ENCODE assay signal across 1 cellular context in the genomic region with DNA sequence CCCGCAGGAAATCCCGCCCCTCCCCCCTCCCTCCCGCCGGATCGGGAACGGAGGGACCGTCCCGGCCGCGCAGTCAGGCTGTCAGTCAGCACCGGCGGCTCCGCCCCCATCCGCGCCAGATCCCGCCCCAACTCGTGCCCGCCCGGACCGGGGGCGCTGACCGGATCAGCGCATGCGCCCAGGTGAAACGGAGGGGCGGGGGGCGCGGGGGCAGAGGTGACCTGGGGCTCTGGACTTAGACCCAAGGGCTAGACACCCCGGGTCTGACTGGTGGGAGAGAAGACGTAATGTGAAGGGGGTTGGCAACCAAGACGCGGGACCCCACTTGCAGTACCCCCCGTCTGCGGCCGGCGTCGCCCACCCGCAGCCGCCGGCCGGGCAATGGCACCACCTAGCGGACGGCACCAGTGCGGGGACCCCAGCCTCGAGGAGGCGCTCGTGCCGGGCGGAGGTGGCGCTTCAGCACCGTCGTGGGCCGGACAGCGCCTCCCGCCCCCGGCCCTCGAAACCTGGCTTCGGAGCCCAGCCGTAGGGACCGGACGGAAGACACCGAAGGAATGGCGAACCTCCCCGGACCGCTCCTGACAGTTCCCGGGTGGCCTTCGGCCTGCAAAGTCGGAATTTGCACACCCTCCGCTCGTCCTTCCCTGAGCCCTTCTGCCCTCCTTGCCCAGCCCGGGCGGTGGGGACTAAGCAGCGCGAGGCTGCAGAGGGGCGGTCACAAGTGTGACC.
TF ChIP-seq lines count a peak whose summit lies in the region.

Gene CASKIN2, minus strand, starts transcription at position 15 of the 732 bp plus-strand sequence. CDS start 1,733 bp downstream, outside the sequence.

TF ChIP-seq in K562, 482 proteins besides CTCF, POLR2A, EP300 and RAD21 (continued from another document and continues in another):
- TF ChIP-seq MYNN (IDR thresholded peaks at IDR 0.05) (0 out of 2 replicates have a peak, but pooled peaks have one; percentile 29), MYNN (CRISPR knock-in tag; IDR thresholded peaks at IDR 0.05) (peak; percentile 55; the same call in 1 of the 2 replicates), GABPA (tag; conservative IDR thresholded peaks at IDR 0.05; ENCODE audit: low read depth) (peak; percentile 70), CREM (IDR thresholded peaks at IDR 0.05; ENCODE audit: low read depth) (peak; percentile 63; the same call in 1 of the 2 replicates), MYC (IDR thresholded peaks at IDR 0.05; ENCODE audit: low read depth, low read length) (peak; percentile 69), MYC (CRISPR knock-in tag; IDR thresholded peaks at IDR 0.05; ENCODE audit: borderline replicate concordance, low read depth) (peak; percentile 55; the same call in 1 of the 2 replicates), HMGXB4 (CRISPR knock-in tag; IDR thresholded peaks at IDR 0.05) (peak; percentile 99), POLR2G (IDR thresholded peaks at IDR 0.05; ENCODE audit: low read depth, low read length) (peak; percentile 11; the same call in 1 of the 2 replicates), PRMT5 (CRISPR knock-in tag; IDR thresholded peaks at IDR 0.05) (peak; percentile 95), SREBF2 (CRISPR knock-in tag; IDR thresholded peaks at IDR 0.05) (peak; percentile 75; the same call in 1 of the 2 replicates), CCNT2 (IDR thresholded peaks at IDR 0.05; ENCODE audit: borderline replicate concordance, extremely low read depth, insufficient read length, low read depth, low read length) (peak; percentile 71), HDAC1 (IDR thresholded peaks at IDR 0.05) (peak in 1 of 2 experiments; percentile 98; a peak in 3 of 4 replicates), ZSCAN32 (CRISPR knock-in tag; IDR thresholded peaks at IDR 0.05) (peak; percentile 44; the same call in 1 of the 2 replicates), HEY1 (CRISPR knock-in tag; IDR thresholded peaks at IDR 0.05; ENCODE audit: borderline replicate concordance) (no peak), ETV5 (CRISPR knock-in tag; IDR thresholded peaks at IDR 0.05; ENCODE audit: low read depth) (peak; percentile 94; the same call in 1 of the 2 replicates), HCFC1 (IDR thresholded peaks at IDR 0.05; ENCODE audit: low read depth, low read length) (peak; percentile 52), PHF8 (IDR thresholded peaks at IDR 0.05; ENCODE audit: borderline replicate concordance, low read length) (peak; percentile 2; the same call in 1 of the 2 replicates), SMARCC2 (IDR thresholded peaks at IDR 0.05; ENCODE audit: low read depth) (peak; percentile 37; the same call in 1 of the 2 replicates), RUNX1 (IDR thresholded peaks at IDR 0.05; ENCODE audit: low read depth) (no peak), YY1 (IDR thresholded peaks at IDR 0.05; ENCODE audit: borderline replicate concordance in 1 of 3, control insufficient read depth in 1 of 3, extremely low read depth in 1 of 3, insufficient read depth in 3 of 3, insufficient read length in 1 of 3, insufficient replicate concordance in 2 of 3, low read depth in 1 of 3, low read length in 2 of 3) (peak in 2 of 3 experiments; percentile 51), ZNF174 (CRISPR knock-in tag; IDR thresholded peaks at IDR 0.05) (no peak), SMAD4 (CRISPR knock-in tag; conservative IDR thresholded peaks at IDR 0.05) (peak; percentile 80), ETV6 (IDR thresholded peaks at IDR 0.05; ENCODE audit: borderline replicate concordance in 1 of 2, low read depth in 2 of 2, low read length in 1 of 2) (no peak), ETV6 (CRISPR knock-in tag; IDR thresholded peaks at IDR 0.05; ENCODE audit: borderline replicate concordance) (peak; percentile 93; the same call in 1 of the 2 replicates), ZKSCAN1 (IDR thresholded peaks at IDR 0.05; ENCODE audit: low read depth, low read length) (peak; percentile 51; the same call in 1 of the 2 replicates), CAMTA2 (CRISPR knock-in tag; conservative IDR thresholded peaks at IDR 0.05) (0 out of 2 replicates have a peak, but pooled peaks have one; percentile 28), NEUROD1 (IDR thresholded peaks at IDR 0.05; ENCODE audit: borderline replicate concordance, low read depth, low read length, partially characterized antibody) (no peak), GABPB1 (CRISPR knock-in tag; IDR thresholded peaks at IDR 0.05) (peak; percentile 89), ZNF696 (CRISPR knock-in tag; conservative IDR thresholded peaks at IDR 0.05) (no peak), HNRNPL (IDR thresholded peaks at IDR 0.05; ENCODE audit: low read depth, low read length) (peak; percentile 78), FOXM1 (IDR thresholded peaks at IDR 0.05; ENCODE audit: low read depth) (no peak), FOXM1 (CRISPR knock-in tag; IDR thresholded peaks at IDR 0.05; ENCODE audit: low read depth) (peak; percentile 89; the same call in 1 of the 2 replicates)
- TF ChIP-seq, protein P1, sequence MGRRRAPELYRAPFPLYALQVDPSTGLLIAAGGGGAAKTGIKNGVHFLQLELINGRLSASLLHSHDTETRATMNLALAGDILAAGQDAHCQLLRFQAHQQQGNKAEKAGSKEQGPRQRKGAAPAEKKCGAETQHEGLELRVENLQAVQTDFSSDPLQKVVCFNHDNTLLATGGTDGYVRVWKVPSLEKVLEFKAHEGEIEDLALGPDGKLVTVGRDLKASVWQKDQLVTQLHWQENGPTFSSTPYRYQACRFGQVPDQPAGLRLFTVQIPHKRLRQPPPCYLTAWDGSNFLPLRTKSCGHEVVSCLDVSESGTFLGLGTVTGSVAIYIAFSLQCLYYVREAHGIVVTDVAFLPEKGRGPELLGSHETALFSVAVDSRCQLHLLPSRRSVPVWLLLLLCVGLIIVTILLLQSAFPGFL (CRISPR knock-in tag; IDR thresholded peaks at IDR 0.05), result 0 out of 2 replicates have a peak, but pooled peaks have one; percentile 18
- TF ChIP-seq, protein P2, sequence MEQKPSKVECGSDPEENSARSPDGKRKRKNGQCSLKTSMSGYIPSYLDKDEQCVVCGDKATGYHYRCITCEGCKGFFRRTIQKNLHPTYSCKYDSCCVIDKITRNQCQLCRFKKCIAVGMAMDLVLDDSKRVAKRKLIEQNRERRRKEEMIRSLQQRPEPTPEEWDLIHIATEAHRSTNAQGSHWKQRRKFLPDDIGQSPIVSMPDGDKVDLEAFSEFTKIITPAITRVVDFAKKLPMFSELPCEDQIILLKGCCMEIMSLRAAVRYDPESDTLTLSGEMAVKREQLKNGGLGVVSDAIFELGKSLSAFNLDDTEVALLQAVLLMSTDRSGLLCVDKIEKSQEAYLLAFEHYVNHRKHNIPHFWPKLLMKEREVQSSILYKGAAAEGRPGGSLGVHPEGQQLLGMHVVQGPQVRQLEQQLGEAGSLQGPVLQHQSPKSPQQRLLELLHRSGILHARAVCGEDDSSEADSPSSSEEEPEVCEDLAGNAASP (IDR thresholded peaks at IDR 0.05), result no peak
- TF ChIP-seq, protein P3, sequence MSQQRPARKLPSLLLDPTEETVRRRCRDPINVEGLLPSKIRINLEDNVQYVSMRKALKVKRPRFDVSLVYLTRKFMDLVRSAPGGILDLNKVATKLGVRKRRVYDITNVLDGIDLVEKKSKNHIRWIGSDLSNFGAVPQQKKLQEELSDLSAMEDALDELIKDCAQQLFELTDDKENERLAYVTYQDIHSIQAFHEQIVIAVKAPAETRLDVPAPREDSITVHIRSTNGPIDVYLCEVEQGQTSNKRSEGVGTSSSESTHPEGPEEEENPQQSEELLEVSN (IDR thresholded peaks at IDR 0.05; ENCODE audit: borderline replicate concordance in 1 of 2, extremely low read depth in 1 of 2, insufficient read depth in 1 of 2, insufficient read length in 1 of 2, low read depth in 1 of 2, low read length in 1 of 2, poor library complexity in 1 of 2, severe bottlenecking in 1 of 2), result peak; percentile 77 to 82
- TF ChIP-seq, protein P4, sequence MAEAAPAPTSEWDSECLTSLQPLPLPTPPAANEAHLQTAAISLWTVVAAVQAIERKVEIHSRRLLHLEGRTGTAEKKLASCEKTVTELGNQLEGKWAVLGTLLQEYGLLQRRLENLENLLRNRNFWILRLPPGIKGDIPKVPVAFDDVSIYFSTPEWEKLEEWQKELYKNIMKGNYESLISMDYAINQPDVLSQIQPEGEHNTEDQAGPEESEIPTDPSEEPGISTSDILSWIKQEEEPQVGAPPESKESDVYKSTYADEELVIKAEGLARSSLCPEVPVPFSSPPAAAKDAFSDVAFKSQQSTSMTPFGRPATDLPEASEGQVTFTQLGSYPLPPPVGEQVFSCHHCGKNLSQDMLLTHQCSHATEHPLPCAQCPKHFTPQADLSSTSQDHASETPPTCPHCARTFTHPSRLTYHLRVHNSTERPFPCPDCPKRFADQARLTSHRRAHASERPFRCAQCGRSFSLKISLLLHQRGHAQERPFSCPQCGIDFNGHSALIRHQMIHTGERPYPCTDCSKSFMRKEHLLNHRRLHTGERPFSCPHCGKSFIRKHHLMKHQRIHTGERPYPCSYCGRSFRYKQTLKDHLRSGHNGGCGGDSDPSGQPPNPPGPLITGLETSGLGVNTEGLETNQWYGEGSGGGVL (CRISPR knock-in tag; IDR thresholded peaks at IDR 0.05), result no peak
- TF ChIP-seq, protein P5, sequence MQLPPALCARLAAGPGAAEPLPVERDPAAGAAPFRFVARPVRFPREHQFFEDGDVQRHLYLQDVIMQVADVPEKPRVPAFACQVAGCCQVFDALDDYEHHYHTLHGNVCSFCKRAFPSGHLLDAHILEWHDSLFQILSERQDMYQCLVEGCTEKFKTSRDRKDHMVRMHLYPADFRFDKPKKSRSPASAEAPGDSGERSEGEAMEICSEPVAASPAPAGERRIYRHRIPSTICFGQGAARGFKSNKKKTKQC (CRISPR knock-in tag; IDR thresholded peaks at IDR 0.05), result peak; percentile 99
- TF ChIP-seq, protein P6, sequence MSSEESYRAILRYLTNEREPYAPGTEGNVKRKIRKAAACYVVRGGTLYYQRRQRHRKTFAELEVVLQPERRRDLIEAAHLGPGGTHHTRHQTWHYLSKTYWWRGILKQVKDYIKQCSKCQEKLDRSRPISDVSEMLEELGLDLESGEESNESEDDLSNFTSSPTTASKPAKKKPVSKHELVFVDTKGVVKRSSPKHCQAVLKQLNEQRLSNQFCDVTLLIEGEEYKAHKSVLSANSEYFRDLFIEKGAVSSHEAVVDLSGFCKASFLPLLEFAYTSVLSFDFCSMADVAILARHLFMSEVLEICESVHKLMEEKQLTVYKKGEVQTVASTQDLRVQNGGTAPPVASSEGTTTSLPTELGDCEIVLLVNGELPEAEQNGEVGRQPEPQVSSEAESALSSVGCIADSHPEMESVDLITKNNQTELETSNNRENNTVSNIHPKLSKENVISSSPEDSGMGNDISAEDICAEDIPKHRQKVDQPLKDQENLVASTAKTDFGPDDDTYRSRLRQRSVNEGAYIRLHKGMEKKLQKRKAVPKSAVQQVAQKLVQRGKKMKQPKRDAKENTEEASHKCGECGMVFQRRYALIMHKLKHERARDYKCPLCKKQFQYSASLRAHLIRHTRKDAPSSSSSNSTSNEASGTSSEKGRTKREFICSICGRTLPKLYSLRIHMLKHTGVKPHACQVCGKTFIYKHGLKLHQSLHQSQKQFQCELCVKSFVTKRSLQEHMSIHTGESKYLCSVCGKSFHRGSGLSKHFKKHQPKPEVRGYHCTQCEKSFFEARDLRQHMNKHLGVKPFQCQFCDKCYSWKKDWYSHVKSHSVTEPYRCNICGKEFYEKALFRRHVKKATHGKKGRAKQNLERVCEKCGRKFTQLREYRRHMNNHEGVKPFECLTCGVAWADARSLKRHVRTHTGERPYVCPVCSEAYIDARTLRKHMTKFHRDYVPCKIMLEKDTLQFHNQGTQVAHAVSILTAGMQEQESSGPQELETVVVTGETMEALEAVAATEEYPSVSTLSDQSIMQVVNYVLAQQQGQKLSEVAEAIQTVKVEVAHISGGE (CRISPR knock-in tag; IDR thresholded peaks at IDR 0.05), result peak in 2 of 3 experiments; percentile 58 to 60; a peak in 3 of 6 replicates
- TF ChIP-seq, protein P7, sequence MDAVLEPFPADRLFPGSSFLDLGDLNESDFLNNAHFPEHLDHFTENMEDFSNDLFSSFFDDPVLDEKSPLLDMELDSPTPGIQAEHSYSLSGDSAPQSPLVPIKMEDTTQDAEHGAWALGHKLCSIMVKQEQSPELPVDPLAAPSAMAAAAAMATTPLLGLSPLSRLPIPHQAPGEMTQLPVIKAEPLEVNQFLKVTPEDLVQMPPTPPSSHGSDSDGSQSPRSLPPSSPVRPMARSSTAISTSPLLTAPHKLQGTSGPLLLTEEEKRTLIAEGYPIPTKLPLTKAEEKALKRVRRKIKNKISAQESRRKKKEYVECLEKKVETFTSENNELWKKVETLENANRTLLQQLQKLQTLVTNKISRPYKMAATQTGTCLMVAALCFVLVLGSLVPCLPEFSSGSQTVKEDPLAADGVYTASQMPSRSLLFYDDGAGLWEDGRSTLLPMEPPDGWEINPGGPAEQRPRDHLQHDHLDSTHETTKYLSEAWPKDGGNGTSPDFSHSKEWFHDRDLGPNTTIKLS (IDR thresholded peaks at IDR 0.05; ENCODE audit: borderline replicate concordance, low read depth), result 0 out of 2 replicates have a peak, but pooled peaks have one; percentile 50
- TF ChIP-seq, protein P8, sequence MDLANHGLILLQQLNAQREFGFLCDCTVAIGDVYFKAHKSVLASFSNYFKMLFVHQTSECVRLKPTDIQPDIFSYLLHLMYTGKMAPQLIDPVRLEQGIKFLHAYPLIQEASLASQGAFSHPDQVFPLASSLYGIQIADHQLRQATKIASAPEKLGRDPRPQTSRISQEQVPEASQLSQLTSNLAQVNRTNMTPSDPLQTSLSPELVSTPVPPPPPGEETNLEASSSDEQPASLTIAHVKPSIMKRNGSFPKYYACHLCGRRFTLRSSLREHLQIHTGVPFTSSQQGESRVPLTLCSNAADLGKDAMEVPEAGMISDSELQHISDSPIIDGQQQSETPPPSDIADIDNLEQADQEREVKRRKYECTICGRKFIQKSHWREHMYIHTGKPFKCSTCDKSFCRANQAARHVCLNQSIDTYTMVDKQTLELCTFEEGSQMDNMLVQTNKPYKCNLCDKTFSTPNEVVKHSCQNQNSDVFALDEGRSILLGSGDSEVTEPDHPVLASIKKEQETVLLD (IDR thresholded peaks at IDR 0.05), result peak; percentile 79; the same call in 1 of the 2 replicates
- TF ChIP-seq, protein P9, sequence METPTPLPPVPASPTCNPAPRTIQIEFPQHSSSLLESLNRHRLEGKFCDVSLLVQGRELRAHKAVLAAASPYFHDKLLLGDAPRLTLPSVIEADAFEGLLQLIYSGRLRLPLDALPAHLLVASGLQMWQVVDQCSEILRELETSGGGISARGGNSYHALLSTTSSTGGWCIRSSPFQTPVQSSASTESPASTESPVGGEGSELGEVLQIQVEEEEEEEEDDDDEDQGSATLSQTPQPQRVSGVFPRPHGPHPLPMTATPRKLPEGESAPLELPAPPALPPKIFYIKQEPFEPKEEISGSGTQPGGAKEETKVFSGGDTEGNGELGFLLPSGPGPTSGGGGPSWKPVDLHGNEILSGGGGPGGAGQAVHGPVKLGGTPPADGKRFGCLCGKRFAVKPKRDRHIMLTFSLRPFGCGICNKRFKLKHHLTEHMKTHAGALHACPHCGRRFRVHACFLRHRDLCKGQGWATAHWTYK (CRISPR knock-in tag; IDR thresholded peaks at IDR 0.05), result peak; percentile 78
